Comparison of ENCODE assay signal across 27 cellular contexts in genomic region chr2:1747065-1747941, GRCh38. TPM values are rescaled to one million over a fixed set of nuclear protein-coding genes. Genes with fewer than 3 reads are reported as not detected.
DNase-seq lines count a peak whose midpoint lies in the region; ATAC-seq, FAIRE-seq and TF ChIP-seq lines count a peak whose summit lies in the region.
"Had no signal": no experiment of that assay in that cellular context is flagged by ENCODE, and none has a peak within 500 bp of the region (broad histone marks: within the 10 kb centered on the region; RNA-seq: fewer than 3 reads in every experiment).

No MANE protein-coding gene starts in this region.

- H3K27ac ChIP-seq in IMR-90 (ENCODE audit: insufficient read depth, low read length) (no peak overlapping the region), endodermal cell (ENCODE audit: low read depth, low read length) (no peak overlapping the region), neural progenitor cell (no peak overlapping the region)
- H3K27ac ChIP-seq: HL-60, parathyroid adenoma, transverse colon had no signal

- H4K20me1 ChIP-seq in IMR-90 (ENCODE audit: insufficient read depth, low read length) (peaks cover 9% of the 10 kb centered on the region), neural progenitor cell (ENCODE audit: low read depth) (peaks cover 10% of the 10 kb centered on the region)

- H2BK5ac ChIP-seq in IMR-90 (ENCODE audit: low read depth, low read length, poor library complexity, severe bottlenecking) = no peak overlapping the region

- TF ChIP-seq CTCF in IMR-90 (conservative IDR thresholded peaks at IDR 0.05; ENCODE audit: low read depth, low read length) (no peak), endodermal cell (conservative IDR thresholded peaks at IDR 0.05) (no peak), neural progenitor cell (IDR thresholded peaks at IDR 0.05) (no peak)

- WGBS in IMR-90 (ENCODE audit: extremely low coverage in 2 of 2, insufficient read length in 1 of 2), 2 experiments = 98% methylated on average over 15 of the region's 26 CpGs; no CpG with 5 or more reads in 1 of the 2 experiments
- 92 to 95% methylated on average over 25 to 26 of the region's 26 CpGs for WGBS in endodermal cell (ENCODE audit: insufficient coverage in 1 of 2, insufficient read length in 1 of 2), 2 experiments

- no peak overlapping the region for H3K14ac ChIP-seq in IMR-90 (replicated peaks; ENCODE audit: low read depth, low read length)

- no peak overlapping the region for H3K18ac ChIP-seq in IMR-90 (ENCODE audit: low read depth, low read length)

- in situ Hi-C loops in IMR-90 (cut with MboI; ENCODE audit: low sequenced_read_pairs) = loop anchor here (5.0 kb wide), 1 partner anchor 70 kb away; no protein-coding TSS in a partner anchor

- no peak overlapping the region; the same call in 1 of the 2 replicates for H4K91ac ChIP-seq in IMR-90 (ENCODE audit: insufficient read depth, low read depth, low read length)

- H2AK5ac ChIP-seq in IMR-90 (ENCODE audit: low read depth, low read length) = peak overlapping the region; percentile 83; the same call in 1 of the 2 replicates

- H3K56ac ChIP-seq in IMR-90 (ENCODE audit: extremely low read depth, insufficient read depth, low read length) = no peak overlapping the region

- no peak overlapping the region for H3K4me3 ChIP-seq in IMR-90 (ENCODE audit: insufficient read depth, low read depth, low read length)
- no peak overlapping the region for H3K4me3 ChIP-seq in endodermal cell (ENCODE audit: low read length)
- no peak overlapping the region for H3K4me3 ChIP-seq in neural progenitor cell
- H3K4me3 ChIP-seq: transverse colon had no signal

- H3K27me3 Mint-ChIP-seq in endodermal cell (ENCODE audit: insufficient read depth) (peaks cover 48% of the 10 kb centered on the region), neural progenitor cell (ENCODE audit: insufficient read depth, low read depth) (peaks cover 19% of the 10 kb centered on the region)
- H3K27me3 Mint-ChIP-seq in stimulated activated memory B cell treated with anti-CD40 and anti-IgM and Interleukin-4, amounts not matched to agents 10 μg/mL and 1 μg/mL and 100 μg/mL, for 72 hours = peaks cover 60% of the 10 kb centered on the region

- H3K36me3 ChIP-seq in IMR-90 (ENCODE audit: control insufficient read depth, insufficient read depth, low read length) (no peaks in the 10 kb centered on the region), endodermal cell (ENCODE audit: control insufficient read depth, insufficient read depth, low read length) (no peaks in the 10 kb centered on the region), neural progenitor cell (no peaks in the 10 kb centered on the region)
- H3K36me3 ChIP-seq: transverse colon had no signal

- 0 out of 2 replicates have a peak, but pooled peaks have one; percentile 16 for TF ChIP-seq POLR2A in H54 (IDR thresholded peaks at IDR 0.05; ENCODE audit: low read depth, low read length)
- TF ChIP-seq POLR2A in IMR-90 (IDR thresholded peaks at IDR 0.05; ENCODE audit: low read depth, low read length) = no peak; the same call in 1 of the 2 replicates

- H3K23ac ChIP-seq in IMR-90 (ENCODE audit: low read depth, low read length) = 0 out of 2 replicates have a peak overlapping the region, but pooled peaks have one; percentile 59

- H3K9ac ChIP-seq in IMR-90 (ENCODE audit: low read depth, low read length) (no peak overlapping the region), endodermal cell (ENCODE audit: extremely low read depth, low read length, poor library complexity, severe bottlenecking) (no peak overlapping the region), neural progenitor cell (no peak overlapping the region)
- H3K9ac ChIP-seq: parathyroid adenoma had no signal

- no peak overlapping the region for H2AFZ ChIP-seq in IMR-90 (replicated peaks; ENCODE audit: low read length, poor library complexity)
- H2AFZ ChIP-seq in neural progenitor cell (replicated peaks) = no peak overlapping the region
- H2AFZ ChIP-seq: parathyroid adenoma had no signal

- 0 out of 2 replicates have a peak overlapping the region, but pooled peaks have one; percentile 5 for H3K4ac ChIP-seq in IMR-90 (ENCODE audit: low read depth, low read length)

- CTCF ChIA-PET in IMR-90 (lab: Yijun Ruan, JAX) = no interaction called here

- H3K9me3 Mint-ChIP-seq in endodermal cell (no peaks in the 10 kb centered on the region), neural progenitor cell (peaks cover 22% of the 10 kb centered on the region)
- peaks cover 2% of the 10 kb centered on the region for H3K9me3 Mint-ChIP-seq in stimulated activated memory B cell treated with anti-CD40 and anti-IgM and Interleukin-4, amounts not matched to agents 10 μg/mL and 1 μg/mL and 100 μg/mL, for 72 hours
- H3K9me3 Mint-ChIP-seq: activated CD4-positive, alpha-beta memory T cell treated with anti-CD3 and anti-CD28 coated beads, Interleukin-2, amount 10 ng/mL, durations not matched to agents 7 days and 5 days; activated T-cell treated with anti-CD3 and anti-CD28 coated beads, Interleukin-2, amount 50 U/mL, for 72 hours had no signal

- POLR2A ChIA-PET in IMR-90 (lab: Charles Lee; ENCODE audit: unreplicated experiment) = no interaction called here

- peaks cover 22% of the 10 kb centered on the region for H3F3A ChIP-seq in neural progenitor cell (ENCODE audit: low read depth)

- H2BK20ac ChIP-seq in IMR-90 (ENCODE audit: low read depth, low read length) = no peak overlapping the region

- no peak overlapping the region for H2BK120ac ChIP-seq in IMR-90 (ENCODE audit: low read depth, low read length)

- DNase-seq in H54 (ENCODE audit: insufficient read length, low spot score) (no peak), IMR-90 (no peak), endodermal cell (peak; percentile 30), neural progenitor cell (ENCODE audit: low spot score) (no peak), AG08396 (ENCODE audit: low spot score) (no peak), NCI-H2107 treated with DMSO at 0.1 percent for 48 hours (lab: John Stamatoyannopoulos, UW; ENCODE audit: unreplicated experiment) (no peak)
- DNase-seq: activated CD4-positive, CD25-positive, alpha-beta regulatory T cell treated with anti-CD3 and anti-CD28 coated beads, Interleukin-2, amount 50 U/mL, for 72 hours; activated naive CD4-positive, alpha-beta T cell treated with Interleukin-2 at 50 U/mL for 16 hours; activated T-cell treated with anti-CD3 and anti-CD28 coated beads, Interleukin-2, amount 50 U/mL, for 72 hours; anterior cingulate cortex; caudate nucleus; CD4-positive, alpha-beta memory T cell; HCEC 1CT; mesenchymal stem cell; naive thymus-derived CD4-positive, alpha-beta T cell; NCI-H1105; NCI-H2029 treated with DMSO at 0.1 percent for 48 hours; NCI-H446; PC-3; stimulated activated CD8-positive, alpha-beta memory T cell treated with anti-CD3 and anti-CD28 coated beads, Interleukin-4, amount 100 ng/mL, for 48 hours; transverse colon had no signal

- H3K4me3 Mint-ChIP-seq in endodermal cell (no peak overlapping the region), neural progenitor cell (peak overlapping the region; percentile 6)
- H3K4me3 Mint-ChIP-seq in stimulated activated memory B cell treated with anti-CD40 and anti-IgM and Interleukin-4, amounts not matched to agents 10 μg/mL and 1 μg/mL and 100 μg/mL, for 72 hours = no peak overlapping the region
- H3K4me3 Mint-ChIP-seq: activated CD4-positive, alpha-beta memory T cell treated with anti-CD3 and anti-CD28 coated beads, Interleukin-2, amount 10 ng/mL, durations not matched to agents 7 days and 5 days; activated T-cell treated with anti-CD3 and anti-CD28 coated beads, Interleukin-2, amount 50 U/mL, for 72 hours; naive thymus-derived CD4-positive, alpha-beta T cell had no signal

- H3K4me1 Mint-ChIP-seq in endodermal cell (peaks cover 5% of the 10 kb centered on the region), neural progenitor cell (peaks cover 9% of the 10 kb centered on the region)
- H3K4me1 Mint-ChIP-seq in stimulated activated memory B cell treated with anti-CD40 and anti-IgM and Interleukin-4, amounts not matched to agents 10 μg/mL and 1 μg/mL and 100 μg/mL, for 72 hours = no peaks in the 10 kb centered on the region

- H3K4me1 ChIP-seq in IMR-90 (ENCODE audit: control insufficient read depth, insufficient read depth, low read length) = peaks cover 17% of the 10 kb centered on the region
- no peaks in the 10 kb centered on the region for H3K4me1 ChIP-seq in endodermal cell (ENCODE audit: control insufficient read depth, insufficient read depth, low read length)
- peaks cover 1% of the 10 kb centered on the region for H3K4me1 ChIP-seq in neural progenitor cell
- H3K4me1 ChIP-seq: parathyroid adenoma had no signal

- H4K8ac ChIP-seq in IMR-90 (ENCODE audit: low read depth in 2 of 2, low read length in 2 of 2) = no peak overlapping the region

- FAIRE-seq in H54 (lab: Jason Lieb, UNC) = no peak

- no peak overlapping the region for H3K4me2 ChIP-seq in IMR-90 (ENCODE audit: low read depth, low read length)
- H3K4me2 ChIP-seq in neural progenitor cell = no peak overlapping the region

- no peak for ATAC-seq in IMR-90 (ENCODE audit: low read depth)
- no peak for ATAC-seq in stimulated activated memory B cell treated with anti-CD40 and anti-IgM and Interleukin-4, amounts not matched to agents 10 μg/mL and 1 μg/mL and 100 μg/mL, for 72 hours
- ATAC-seq in GM18858 (IDR thresholded peaks at IDR 0.05; ENCODE audit: unreplicated experiment) = no peak
- ATAC-seq: activated T-cell treated with anti-CD3 and anti-CD28 coated beads, Interleukin-2, amount 50 U/mL, for 72 hours; naive thymus-derived CD4-positive, alpha-beta T cell; PC-3 had no signal

- no peak for TF ChIP-seq RAD21 in IMR-90 (IDR thresholded peaks at IDR 0.05; ENCODE audit: low read length)

- peaks cover 9 to 45% of the 10 kb centered on the region in 2 experiments; a peak in 3 of 4 replicates for H3K79me1 ChIP-seq in IMR-90 (ENCODE audit: low read depth in 1 of 2, low read length in 2 of 2)

- H4K5ac ChIP-seq in IMR-90 (ENCODE audit: low read depth, low read length) = no peak overlapping the region

- intact Hi-C loops in IMR-90 (cut with micrococcal nuclease) = no loop called here

- H3K9me1 ChIP-seq in IMR-90 (ENCODE audit: insufficient read depth, low read length) = peaks cover 20% of the 10 kb centered on the region

- no peaks in the 10 kb centered on the region for H3K27me3 ChIP-seq in IMR-90 (ENCODE audit: control insufficient read depth, insufficient read depth, low read length)
- H3K27me3 ChIP-seq in endodermal cell (ENCODE audit: control insufficient read depth, insufficient read depth, low read length, poor library complexity, severe bottlenecking) = no peaks in the 10 kb centered on the region
- peaks cover 49% of the 10 kb centered on the region for H3K27me3 ChIP-seq in neural progenitor cell

- H3K36me3 Mint-ChIP-seq in endodermal cell (ENCODE audit: low read depth) (peaks cover 2% of the 10 kb centered on the region), neural progenitor cell (peaks cover 14% of the 10 kb centered on the region)
- H3K36me3 Mint-ChIP-seq in stimulated activated memory B cell treated with anti-CD40 and anti-IgM and Interleukin-4, amounts not matched to agents 10 μg/mL and 1 μg/mL and 100 μg/mL, for 72 hours = no peaks in the 10 kb centered on the region
- H3K36me3 Mint-ChIP-seq: CD4-positive, alpha-beta memory T cell; IgD-negative memory B cell had no signal

- BruUV-seq in IMR-90 (replicated peaks; lab: Mats Ljungman, UMichigan) = no TSS peak

- dilution Hi-C loops in IMR-90 (cut with HindIII; ENCODE audit: low sequenced_read_pairs, unreplicated experiment) = no loop called here

- H3K9me3 ChIP-seq in IMR-90 (ENCODE audit: control insufficient read depth, insufficient read depth, low read length) = no peaks in the 10 kb centered on the region
- no peaks in the 10 kb centered on the region for H3K9me3 ChIP-seq in endodermal cell (ENCODE audit: control insufficient read depth, low read length)
- no peaks in the 10 kb centered on the region for H3K9me3 ChIP-seq in neural progenitor cell (ENCODE audit: low read depth)
- H3K9me3 ChIP-seq: transverse colon had no signal

- H3K27ac Mint-ChIP-seq in endodermal cell (no peak overlapping the region), neural progenitor cell (peak overlapping the region; percentile 82)
- H3K27ac Mint-ChIP-seq in stimulated activated memory B cell treated with anti-CD40 and anti-IgM and Interleukin-4, amounts not matched to agents 10 μg/mL and 1 μg/mL and 100 μg/mL, for 72 hours = no peak overlapping the region
- H3K27ac Mint-ChIP-seq: activated CD4-positive, alpha-beta memory T cell treated with anti-CD3 and anti-CD28 coated beads, Interleukin-2, amount 10 ng/mL, durations not matched to agents 7 days and 5 days; activated T-cell treated with anti-CD3 and anti-CD28 coated beads, Interleukin-2, amount 50 U/mL, for 72 hours; CD4-positive, alpha-beta memory T cell; IgD-negative memory B cell; naive thymus-derived CD4-positive, alpha-beta T cell had no signal

- H3K79me2 ChIP-seq in neural progenitor cell (ENCODE audit: low read depth) = peaks cover 8% of the 10 kb centered on the region
- H3K79me2 ChIP-seq: parathyroid adenoma had no signal

- H2AK9ac ChIP-seq in IMR-90 (replicated peaks; ENCODE audit: low read depth, low read length, poor library complexity) = no peak overlapping the region

- no peak overlapping the region for H2BK15ac ChIP-seq in IMR-90 (ENCODE audit: low read depth, low read length)

RNA-seq across cellular contexts. Expression of gene PXDN, which starts 3.0 kb away (rescaled TPM):
- total RNA-seq in IMR-90 (2012; rRNA removed) = 148 and 153 TPM in 2 replicates
- 268 and 332 TPM in 2 replicates for polyA plus RNA-seq in IMR-90 (2012; rRNA removed)
- polyA plus RNA-seq in IMR-90 (2012; cell fraction: cytosol; rRNA removed) = 300 and 432 TPM in 2 replicates
- 369 and 399 TPM in 2 replicates for polyA plus RNA-seq in IMR-90 (2012; cell fraction: nucleus; rRNA removed; ENCODE audit: low replicate concordance)
- 100 to 1,000 TPM; 212 to 247 TPM for total RNA-seq in endodermal cell
- polyA plus RNA-seq in endodermal cell (2013, experiment 1 of 2) = 106 TPM
- polyA plus RNA-seq in endodermal cell (2013, experiment 2 of 2) = 104 TPM
- total RNA-seq in neural progenitor cell (ENCODE audit: low replicate concordance) = 118 and 128 TPM in 2 replicates
- total RNA-seq: activated CD4-positive, alpha-beta memory T cell treated with anti-CD3 and anti-CD28 coated beads, Interleukin-2, amount 10 ng/mL, durations not matched to agents 7 days and 5 days; CD4-positive, alpha-beta memory T cell had no signal
